Comparison of ENCODE assay signal across 22 cellular contexts in genomic region chr15:41629436-41629835, GRCh38.
"Had no signal": no experiment of that assay in that cellular context is flagged by ENCODE, and none has a peak within 500 bp of the region (broad histone marks: within the 10 kb centered on the region; RNA-seq: fewer than 3 reads in every experiment).

No MANE protein-coding gene starts in this region.

- H3K4me3 Mint-ChIP-seq: activated CD4-positive, alpha-beta memory T cell treated with anti-CD3 and anti-CD28 coated beads for 36 hours; activated CD4-positive, alpha-beta T cell treated with anti-CD3 and anti-CD28 coated beads for 36 hours; activated CD8-positive, alpha-beta memory T cell treated with anti-CD3 and anti-CD28 coated beads, Interleukin-2, amount 10 ng/mL, durations not matched to agents 7 days and 5 days; activated T-cell treated with anti-CD3 and anti-CD28 coated beads, Interleukin-2, amount 50 U/mL, for 24 hours; natural killer cell; T-cell had no signal

- H3K4me3 ChIP-seq: esophagus muscularis mucosa, hepatocyte, left ventricle myocardium inferior, skin epidermis had no signal

- H3K36me3 ChIP-seq: esophagus muscularis mucosa, left ventricle myocardium inferior, WERI-Rb-1 had no signal

- ATAC-seq: activated CD4-positive, alpha-beta T cell treated with anti-CD3 and anti-CD28 coated beads for 36 hours; activated CD8-positive, alpha-beta memory T cell treated with anti-CD3 and anti-CD28 coated beads, Interleukin-2, amount 10 ng/mL, durations not matched to agents 7 days and 5 days; activated naive CD4-positive, alpha-beta T cell treated with anti-CD3 and anti-CD28 coated beads, Interleukin-2, amount 50 U/mL, for 72 hours; natural killer cell; T-cell had no signal

- H3K4me2 ChIP-seq: hepatocyte had no signal

- DNase-seq: activated CD4-positive, alpha-beta memory T cell treated with anti-CD3 and anti-CD28 coated beads for 36 hours; activated CD4-positive, alpha-beta T cell treated with anti-CD3 and anti-CD28 coated beads for 36 hours; activated CD8-positive, alpha-beta memory T cell treated with anti-CD3 and anti-CD28 coated beads, Interleukin-2, amount 10 ng/mL, durations not matched to agents 7 days and 5 days; activated effector memory CD4-positive, alpha-beta T cell treated with Interleukin-2 at 50 U/mL for 16 hours; activated T-cell treated with anti-CD3 and anti-CD28 coated beads, Interleukin-2, amount 50 U/mL, for 24 hours; kidney; left ventricle myocardium inferior; mesenchymal stem cell; natural killer cell; occipital lobe; stimulated activated CD4-positive, alpha-beta T cell treated with anti-CD3 and anti-CD28 coated beads, Interleukin-15, amount 100 ng/mL, for 24 hours; stimulated activated CD4-positive, alpha-beta T cell treated with anti-CD3 and anti-CD28 coated beads, Interleukin-4, amount 100 ng/mL, for 1 hour; stimulated activated naive CD4-positive, alpha-beta T cell; T-cell; T1000; trophoblast cell; WERI-Rb-1 had no signal

- H3K27ac ChIP-seq: esophagus muscularis mucosa, hepatocyte, left ventricle myocardium inferior, skin epidermis, WERI-Rb-1 had no signal

- FAIRE-seq: colon, kidney had no signal

- H3K9me3 Mint-ChIP-seq: activated CD4-positive, alpha-beta memory T cell treated with anti-CD3 and anti-CD28 coated beads for 36 hours; activated naive CD4-positive, alpha-beta T cell treated with anti-CD3 and anti-CD28 coated beads, Interleukin-2, amount 50 U/mL, for 72 hours; activated T-cell treated with anti-CD3 and anti-CD28 coated beads, Interleukin-2, amount 50 U/mL, for 24 hours; natural killer cell; T-cell had no signal

- H3K27me3 ChIP-seq: esophagus muscularis mucosa, hepatocyte had no signal

- H3K36me3 Mint-ChIP-seq: activated CD4-positive, alpha-beta memory T cell treated with anti-CD3 and anti-CD28 coated beads for 36 hours; activated CD8-positive, alpha-beta memory T cell treated with anti-CD3 and anti-CD28 coated beads, Interleukin-2, amount 10 ng/mL, durations not matched to agents 7 days and 5 days; activated naive CD4-positive, alpha-beta T cell treated with anti-CD3 and anti-CD28 coated beads, Interleukin-2, amount 50 U/mL, for 72 hours; natural killer cell; T-cell had no signal

- H3K4me1 Mint-ChIP-seq: natural killer cell had no signal

- H3K9me3 ChIP-seq: esophagus muscularis mucosa, left ventricle myocardium inferior had no signal

- H3K27me3 Mint-ChIP-seq: activated CD4-positive, alpha-beta memory T cell treated with anti-CD3 and anti-CD28 coated beads for 36 hours; activated CD4-positive, alpha-beta T cell treated with anti-CD3 and anti-CD28 coated beads for 36 hours; activated CD8-positive, alpha-beta memory T cell treated with anti-CD3 and anti-CD28 coated beads, Interleukin-2, amount 10 ng/mL, durations not matched to agents 7 days and 5 days; activated T-cell treated with anti-CD3 and anti-CD28 coated beads, Interleukin-2, amount 50 U/mL, for 24 hours; T-cell had no signal

- H3K27ac Mint-ChIP-seq: activated CD4-positive, alpha-beta memory T cell treated with anti-CD3 and anti-CD28 coated beads for 36 hours; activated CD4-positive, alpha-beta T cell treated with anti-CD3 and anti-CD28 coated beads for 36 hours; activated CD8-positive, alpha-beta memory T cell treated with anti-CD3 and anti-CD28 coated beads, Interleukin-2, amount 10 ng/mL, durations not matched to agents 7 days and 5 days; activated T-cell treated with anti-CD3 and anti-CD28 coated beads, Interleukin-2, amount 50 U/mL, for 24 hours; natural killer cell; T-cell had no signal

- H2AFZ ChIP-seq: hepatocyte had no signal
